Comparison of ENCODE assay signal across 18 cellular contexts in genomic region chr2:49640630-49641029, GRCh38.
A peak's percentile ranks its signal among the peaks of the same experiment; 100 is the strongest.
DNase-seq lines count a peak whose midpoint lies in the region; ATAC-seq and TF ChIP-seq lines count a peak whose summit lies in the region.
"Had no signal": no experiment of that assay in that cellular context is flagged by ENCODE, and none has a peak within 500 bp of the region (broad histone marks: within the 10 kb centered on the region; RNA-seq: fewer than 3 reads in every experiment).

No MANE protein-coding gene starts in this region.

- no peak overlapping the region for H3K4me2 ChIP-seq in smooth muscle cell
- H3K4me2 ChIP-seq: BLaER1 had no signal

- H3K9me3 Mint-ChIP-seq in natural killer cell, result peaks cover 10 to 13% of the 10 kb centered on the region in 2 donors

- ATAC-seq in natural killer cell, result no peak
- ATAC-seq: CD8-positive, alpha-beta T cell; HCT116; HepG2 had no signal

- H3F3A ChIP-seq in smooth muscle cell (ENCODE audit: low read depth), result no peaks in the 10 kb centered on the region

- H3K4me3 Mint-ChIP-seq in natural killer cell, result no peak overlapping the region
- H3K4me3 Mint-ChIP-seq: CD8-positive, alpha-beta T cell; HFFc6; IgD-negative memory B cell had no signal

- H3K9me3 ChIP-seq in SK-N-MC (ENCODE audit: low read depth, low read length), result no peaks in the 10 kb centered on the region
- H3K9me3 ChIP-seq in iPS-18a (ENCODE audit: control insufficient read depth, low read depth, low read length), result no peaks in the 10 kb centered on the region
- no peaks in the 10 kb centered on the region for H3K9me3 ChIP-seq in smooth muscle cell (replicated peaks; ENCODE audit: low read depth)
- H3K9me3 ChIP-seq: BLaER1 had no signal

- H3K4me3 ChIP-seq in H7 (ENCODE audit: insufficient read depth, low read depth, low read length) (no peak overlapping the region), SK-N-MC (0 out of 2 replicates have a peak overlapping the region, but pooled peaks have one; percentile 4), iPS-18a (ENCODE audit: low read length) (no peak overlapping the region), smooth muscle cell (no peak overlapping the region), coronary artery (no peak overlapping the region)
- H3K4me3 ChIP-seq: BLaER1 had no signal

- intact Hi-C loops in natural killer cell (cut with micrococcal nuclease), result no loop called here

- no peaks in the 10 kb centered on the region for H4K20me1 ChIP-seq in smooth muscle cell (ENCODE audit: low read depth)
- H4K20me1 ChIP-seq: BLaER1 had no signal

- H3K36me3 ChIP-seq in H7 (replicated peaks; ENCODE audit: control insufficient read depth, insufficient read depth, low read length), result no peaks in the 10 kb centered on the region
- H3K36me3 ChIP-seq in SK-N-MC (ENCODE audit: insufficient read depth, low read length), result no peaks in the 10 kb centered on the region
- no peaks in the 10 kb centered on the region for H3K36me3 ChIP-seq in iPS-18a (ENCODE audit: control insufficient read depth, low read depth, low read length)
- no peaks in the 10 kb centered on the region for H3K36me3 ChIP-seq in smooth muscle cell (ENCODE audit: low read depth)
- H3K36me3 ChIP-seq: BLaER1 had no signal

- H3K4me1 Mint-ChIP-seq in natural killer cell, result no peaks in the 10 kb centered on the region
- H3K4me1 Mint-ChIP-seq: IgD-negative memory B cell had no signal

- peaks cover 14% of the 10 kb centered on the region for H3K4me1 ChIP-seq in iPS-18a (ENCODE audit: control insufficient read depth, low read depth, low read length)
- H3K4me1 ChIP-seq in smooth muscle cell (ENCODE audit: low read depth), result no peaks in the 10 kb centered on the region
- H3K4me1 ChIP-seq: BLaER1 had no signal

- in situ Hi-C loops in KBM-7 (cut with MboI; ENCODE audit: low pct_unique_long_range_greater_than_20kb, low sequenced_read_pairs), result no loop called here

- H3K27ac ChIP-seq in SK-N-MC (peak overlapping the region; percentile 93), iPS-18a (ENCODE audit: low read length) (peak overlapping the region; percentile 6), smooth muscle cell (ENCODE audit: low read depth) (no peak overlapping the region), coronary artery (no peak overlapping the region)
- H3K27ac ChIP-seq: BLaER1, HL-60 had no signal

- 82% methylated on average over 1 of the region's 1 CpG for WGBS in smooth muscle cell (ENCODE audit: low lambda C conversion rate)

- H3K9ac ChIP-seq in SK-N-MC (ENCODE audit: insufficient read length) (no peak overlapping the region), iPS-18a (ENCODE audit: low read length) (no peak overlapping the region), smooth muscle cell (ENCODE audit: low read depth) (no peak overlapping the region)
- H3K9ac ChIP-seq: BLaER1 had no signal

- peak overlapping the region; percentile 68 for H2AFZ ChIP-seq in smooth muscle cell (ENCODE audit: low read depth)

- H3K27me3 Mint-ChIP-seq in natural killer cell (ENCODE audit: low read depth in 2 of 2), result no peaks in the 10 kb centered on the region
- H3K27me3 Mint-ChIP-seq: IgD-negative memory B cell had no signal

- no peaks in the 10 kb centered on the region for H3K36me3 Mint-ChIP-seq in natural killer cell
- H3K36me3 Mint-ChIP-seq: CD8-positive, alpha-beta T cell; IgD-negative memory B cell had no signal

- TF ChIP-seq CTCF in smooth muscle cell (IDR thresholded peaks at IDR 0.05; ENCODE audit: borderline replicate concordance, insufficient read depth, poor library complexity, severe bottlenecking) (no peak), natural killer cell (IDR thresholded peaks at IDR 0.05) (no peak), coronary artery (IDR thresholded peaks at IDR 0.05) (no peak)

- DNase-seq in H7, result peak; percentile 4
- no peak for DNase-seq in SK-N-MC (ENCODE audit: low read depth, low spot score)
- no peak for DNase-seq in smooth muscle cell (lab: John Stamatoyannopoulos, UW; ENCODE audit: unreplicated experiment)
- DNase-seq in natural killer cell, result no peak
- DNase-seq in KBM-7, result no peak
- DNase-seq in coronary artery (ENCODE audit: low spot score), result no peak
- DNase-seq: 8988T; Calu3; CD8-positive, alpha-beta T cell; DMS79 treated with DMSO at 0.1 percent for 48 hours; GF-D8; HFFc6 had no signal

- H3K27me3 ChIP-seq in H7 (ENCODE audit: control insufficient read depth, insufficient read depth, low read length) (no peaks in the 10 kb centered on the region), iPS-18a (ENCODE audit: control insufficient read depth, insufficient read depth, low read length) (no peaks in the 10 kb centered on the region), smooth muscle cell (ENCODE audit: low read depth) (no peaks in the 10 kb centered on the region)
- H3K27me3 ChIP-seq: BLaER1 had no signal

- H3K79me2 ChIP-seq in smooth muscle cell (ENCODE audit: low read depth), result no peaks in the 10 kb centered on the region

- no peak overlapping the region for H3K27ac Mint-ChIP-seq in natural killer cell
- H3K27ac Mint-ChIP-seq: CD8-positive, alpha-beta T cell; HFFc6; IgD-negative memory B cell had no signal

Comparison
In these comparisons a context has a peak if more than half of its experiments do, and no peak if none do; other contexts are left out.
1. H3K27ac ChIP-seq: peak in SK-N-MC (single experiment) and iPS-18a (single experiment); none in smooth muscle cell (single experiment) and coronary artery (0 of 2).